Comparison of ENCODE assay signal across 9 cellular contexts in the genomic region with DNA sequence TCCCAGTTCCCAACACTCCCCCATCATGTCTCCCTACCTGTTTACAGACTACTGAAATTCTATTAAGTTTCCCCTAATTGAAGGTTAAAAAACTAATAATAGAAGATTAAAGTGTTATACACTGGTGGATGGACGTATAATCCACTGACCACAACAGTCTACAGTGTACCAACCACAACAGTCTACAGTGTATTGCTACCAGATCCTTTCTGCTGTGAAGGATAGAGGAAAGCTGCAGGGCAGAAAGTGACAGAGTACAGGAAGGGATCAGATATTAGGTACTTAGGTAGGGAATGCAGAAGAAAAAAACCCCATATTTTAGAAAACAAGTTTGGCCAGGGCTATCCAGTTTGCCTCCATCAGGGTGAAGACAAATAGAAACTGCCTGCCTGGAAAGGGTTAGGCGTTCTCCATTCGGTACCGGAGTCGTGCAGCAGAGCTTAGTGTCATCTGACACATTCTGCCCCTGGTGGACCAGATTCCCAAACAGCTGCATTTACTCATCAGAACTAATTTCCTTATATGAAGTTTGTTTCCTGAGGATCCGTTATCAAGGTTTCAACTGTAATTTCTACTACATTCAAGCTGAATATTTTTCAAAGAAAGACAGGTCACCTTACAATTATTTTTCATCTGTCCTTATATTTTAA. TPM values are rescaled to one million over a fixed set of nuclear protein-coding genes. Genes with fewer than 3 reads are reported as not detected.
DNase-seq lines count a peak whose midpoint lies in the region; ATAC-seq and TF ChIP-seq lines count a peak whose summit lies in the region.
"Had no signal": no experiment of that assay in that cellular context is flagged by ENCODE, and none has a peak within 500 bp of the region (broad histone marks: within the 10 kb centered on the region; RNA-seq: fewer than 3 reads in every experiment).

No MANE protein-coding gene starts in this region.

- no peak overlapping the region for H3K4me3 ChIP-seq in AG04450 (ENCODE audit: low read depth, low read length)
- no peak overlapping the region for H3K4me3 ChIP-seq in SK-N-SH (ENCODE audit: low read depth in 2 of 2, low read length in 1 of 2)
- H3K4me3 ChIP-seq in body of pancreas, result no peak overlapping the region
- H3K4me3 ChIP-seq: BLaER1 had no signal

- TF ChIP-seq CTCF in AG04450 (IDR thresholded peaks at IDR 0.05; ENCODE audit: low read depth, low read length), result peak; percentile 14; the same call in 1 of the 2 replicates
- TF ChIP-seq CTCF in SK-N-SH (IDR thresholded peaks at IDR 0.05), result no peak
- TF ChIP-seq CTCF in body of pancreas (IDR thresholded peaks at IDR 0.05), result no peak

- H3K27ac ChIP-seq in AG04450 (ENCODE audit: low read depth, low read length) (no peak overlapping the region), SK-N-SH (ENCODE audit: low read depth in 2 of 2, low read length in 1 of 2) (peak overlapping the region in 1 of 2 experiments; percentile 90; a peak in 2 of 4 replicates), body of pancreas (no peak overlapping the region)
- H3K27ac ChIP-seq: BLaER1 had no signal

- intact Hi-C loops in left colon (cut with DNase I, micrococcal nuclease), result no loop called here
- intact Hi-C loops in body of pancreas (cut with DNase I), result no loop called here

- CTCF ChIA-PET in AG04450 (lab: Charles Lee) (interaction anchor here (0.7 to 1.6 kb wide), 5 partner anchors 8 to 357 kb away, joined by 3 to 4 read pairs (median 3); no protein-coding TSS in a partner anchor), SK-N-SH (lab: Yijun Ruan, JAX) (interaction anchor here (0.5 to 1.8 kb wide), 12 partner anchors 9 to 1350 kb away, joined by 3 to 7 read pairs (median 3); partner anchors contain the start of gene KLF7)

- TF ChIP-seq EP300 in SK-N-SH (IDR thresholded peaks at IDR 0.05; ENCODE audit: borderline replicate concordance in 1 of 2, low read depth in 1 of 2, low read length in 1 of 2), result no peak

- H2AFZ ChIP-seq in SK-N-SH (ENCODE audit: low read depth), result no peak overlapping the region

- H4K20me1 ChIP-seq in SK-N-SH (ENCODE audit: insufficient read depth), result peaks cover 97% of the 10 kb centered on the region
- H4K20me1 ChIP-seq: BLaER1 had no signal

- H3K4me1 ChIP-seq in SK-N-SH (ENCODE audit: control insufficient read depth in 1 of 2, insufficient read depth in 2 of 2, low read depth in 1 of 2, low read length in 1 of 2) (peaks cover 11 to 55% of the 10 kb centered on the region in 2 experiments), body of pancreas (no peaks in the 10 kb centered on the region)

- peak; percentile 38; the same call in 1 of the 2 replicates for TF ChIP-seq RAD21 in SK-N-SH (IDR thresholded peaks at IDR 0.05; ENCODE audit: low read length)

- H3K9me2 ChIP-seq in SK-N-SH, result no peaks in the 10 kb centered on the region

- peaks cover 8% of the 10 kb centered on the region for H3F3A ChIP-seq in SK-N-SH (replicated peaks; ENCODE audit: insufficient read depth)

- H3K9ac ChIP-seq in SK-N-SH, result no peak overlapping the region
- H3K9ac ChIP-seq: BLaER1 had no signal

- POLR2A ChIA-PET in AG04450 (lab: Yijun Ruan, JAX) (no interaction called here), SK-N-SH (lab: Yijun Ruan, JAX) (interaction anchor here (0.6 to 2.3 kb wide), 4 partner anchors 20 to 510 kb away, joined by 3 to 13 read pairs (median 4); partner anchors contain the start of genes KLF7 and METTL21A)

- DNase-seq in AG04450 (ENCODE audit: low read depth, low spot score) (no peak), SK-N-SH (peak; percentile 39), fibroblast of peridontal ligament (ENCODE audit: extremely low read depth) (peak; percentile 53), myocyte (ENCODE audit: low read depth) (peak; percentile 75), left colon (no peak), body of pancreas (no peak), SHP77 (lab: John Stamatoyannopoulos, UW) (no peak)
- DNase-seq in activated naive CD4-positive, alpha-beta T cell treated with Interleukin-2 at 50 U/mL for 16 hours, result no peak

- no peak overlapping the region for H3K4me2 ChIP-seq in SK-N-SH
- H3K4me2 ChIP-seq: BLaER1 had no signal

- 60% methylated on average over 6 of the region's 6 CpGs for WGBS in SK-N-SH (ENCODE audit: low lambda C conversion rate)
- 45 to 62% methylated on average over 6 of the region's 6 CpGs for WGBS in body of pancreas, 2 donors

- H3K36me3 ChIP-seq in SK-N-SH (replicated peaks in 1 of 2; ENCODE audit: control insufficient read depth in 1 of 2, insufficient read depth in 2 of 2, low read length in 1 of 2), result peaks cover 18 to 44% of the 10 kb centered on the region in 2 experiments
- no peaks in the 10 kb centered on the region for H3K36me3 ChIP-seq in body of pancreas (replicated peaks in 1 of 2; ENCODE audit: insufficient read depth in 1 of 2, low read depth in 2 of 2)
- H3K36me3 ChIP-seq: BLaER1 had no signal

- no peaks in the 10 kb centered on the region for H3K27me3 ChIP-seq in AG04450 (ENCODE audit: control insufficient read depth, insufficient read depth, low read length)
- H3K27me3 ChIP-seq in SK-N-SH (ENCODE audit: insufficient read depth), result no peaks in the 10 kb centered on the region
- no peaks in the 10 kb centered on the region for H3K27me3 ChIP-seq in body of pancreas
- H3K27me3 ChIP-seq: BLaER1 had no signal

- H3K79me2 ChIP-seq in SK-N-SH (ENCODE audit: insufficient read depth), result peaks cover 99% of the 10 kb centered on the region

- ATAC-seq in left colon, result no peak
- no peak for ATAC-seq in body of pancreas

- no peaks in the 10 kb centered on the region for H3K9me3 ChIP-seq in AG04450 (ENCODE audit: control insufficient read depth, insufficient read depth, low read length)
- no peaks in the 10 kb centered on the region for H3K9me3 ChIP-seq in SK-N-SH
- no peaks in the 10 kb centered on the region for H3K9me3 ChIP-seq in body of pancreas
- H3K9me3 ChIP-seq: BLaER1 had no signal

- no peak for TF ChIP-seq POLR2A in body of pancreas (IDR thresholded peaks at IDR 0.05)

TF ChIP-seq in SK-N-SH, 30 proteins besides CTCF, POLR2A, EP300 and RAD21:
- TF ChIP-seq GATA2 (CRISPR knock-in tag; IDR thresholded peaks at IDR 0.05) (peak; percentile 20; the same call in 1 of the 2 replicates), JUND (IDR thresholded peaks at IDR 0.05) (no peak)

RNA-seq across cellular contexts. Expression of gene KLF7, which starts 49.9 kb away (rescaled TPM):
- polyA plus RNA-seq in AG04450 (2011; rRNA removed), result 22.1 and 22.4 TPM in 2 replicates
- polyA minus RNA-seq in AG04450 (2011; rRNA and poly(A)+ RNA removed), result 74.8 and 110 TPM in 2 replicates
- 7.5 and 12.8 TPM in 2 replicates for polyA plus RNA-seq in SK-N-SH (2012; rRNA removed)
- 4.9 and 5.2 TPM in 2 replicates for polyA plus RNA-seq in SK-N-SH (2012; cell fraction: cytosol; rRNA removed)
- polyA plus RNA-seq in SK-N-SH (2012; cell fraction: nucleus; rRNA removed), result 12.9 and 16.8 TPM in 2 replicates
- total RNA-seq in myocyte, result 8.1 and 12.2 TPM in 2 replicates
- polyA plus RNA-seq in myocyte (2012), result 11.5 TPM
- 1 to 10 TPM; 5.4 to 7.5 TPM for total RNA-seq in left colon
- 1 to 10 TPM; 4.6 to 9.3 TPM for total RNA-seq in body of pancreas

Comparison
In these comparisons a context has a peak if more than half of its experiments do, and no peak if none do; other contexts are left out.
1. DNase-seq: peak in SK-N-SH (single experiment), fibroblast of peridontal ligament (single experiment) and myocyte (single experiment); none in AG04450 (single experiment), left colon (0 of 2), activated naive CD4-positive, alpha-beta T cell treated with Interleukin-2 at 50 U/mL for 16 hours (single experiment), body of pancreas (0 of 4) and SHP77 (0 of 2).